1 cellular context compared by ENCODE assay signal in genomic region chr6:43488667-43489276, GRCh38.
TF ChIP-seq lines count a peak whose summit lies in the region.

No MANE protein-coding gene starts in this region.

TF ChIP-seq in HepG2, 621 proteins besides CTCF, POLR2A, EP300 and RAD21 (continued from another document and continues in another):
- TF ChIP-seq, protein P1, sequence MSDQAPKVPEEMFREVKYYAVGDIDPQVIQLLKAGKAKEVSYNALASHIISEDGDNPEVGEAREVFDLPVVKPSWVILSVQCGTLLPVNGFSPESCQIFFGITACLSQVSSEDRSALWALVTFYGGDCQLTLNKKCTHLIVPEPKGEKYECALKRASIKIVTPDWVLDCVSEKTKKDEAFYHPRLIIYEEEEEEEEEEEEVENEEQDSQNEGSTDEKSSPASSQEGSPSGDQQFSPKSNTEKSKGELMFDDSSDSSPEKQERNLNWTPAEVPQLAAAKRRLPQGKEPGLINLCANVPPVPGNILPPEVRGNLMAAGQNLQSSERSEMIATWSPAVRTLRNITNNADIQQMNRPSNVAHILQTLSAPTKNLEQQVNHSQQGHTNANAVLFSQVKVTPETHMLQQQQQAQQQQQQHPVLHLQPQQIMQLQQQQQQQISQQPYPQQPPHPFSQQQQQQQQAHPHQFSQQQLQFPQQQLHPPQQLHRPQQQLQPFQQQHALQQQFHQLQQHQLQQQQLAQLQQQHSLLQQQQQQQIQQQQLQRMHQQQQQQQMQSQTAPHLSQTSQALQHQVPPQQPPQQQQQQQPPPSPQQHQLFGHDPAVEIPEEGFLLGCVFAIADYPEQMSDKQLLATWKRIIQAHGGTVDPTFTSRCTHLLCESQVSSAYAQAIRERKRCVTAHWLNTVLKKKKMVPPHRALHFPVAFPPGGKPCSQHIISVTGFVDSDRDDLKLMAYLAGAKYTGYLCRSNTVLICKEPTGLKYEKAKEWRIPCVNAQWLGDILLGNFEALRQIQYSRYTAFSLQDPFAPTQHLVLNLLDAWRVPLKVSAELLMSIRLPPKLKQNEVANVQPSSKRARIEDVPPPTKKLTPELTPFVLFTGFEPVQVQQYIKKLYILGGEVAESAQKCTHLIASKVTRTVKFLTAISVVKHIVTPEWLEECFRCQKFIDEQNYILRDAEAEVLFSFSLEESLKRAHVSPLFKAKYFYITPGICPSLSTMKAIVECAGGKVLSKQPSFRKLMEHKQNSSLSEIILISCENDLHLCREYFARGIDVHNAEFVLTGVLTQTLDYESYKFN (CRISPR knock-in tag; conservative IDR thresholded peaks at IDR 0.05) = peak; percentile 90
- TF ChIP-seq ZNF451 (CRISPR knock-in tag; IDR thresholded peaks at IDR 0.05) = no peak
- TF ChIP-seq ZNF639 (CRISPR knock-in tag; conservative IDR thresholded peaks at IDR 0.05) = no peak
- no peak for TF ChIP-seq CHD4 (IDR thresholded peaks at IDR 0.05; ENCODE audit: borderline replicate concordance, low read length)
- TF ChIP-seq ZNF460 (CRISPR knock-in tag; IDR thresholded peaks at IDR 0.05; ENCODE audit: borderline replicate concordance) = no peak
- 0 out of 2 replicates have a peak, but pooled peaks have one; percentile 31 for TF ChIP-seq ELF4 (CRISPR knock-in tag; IDR thresholded peaks at IDR 0.05; ENCODE audit: borderline replicate concordance)
- peak; percentile 77 for TF ChIP-seq SPEN (CRISPR knock-in tag; IDR thresholded peaks at IDR 0.05; ENCODE audit: low read depth)
- TF ChIP-seq KDM5B (CRISPR knock-in tag; IDR thresholded peaks at IDR 0.05; ENCODE audit: borderline replicate concordance) = 0 out of 2 replicates have a peak, but pooled peaks have one; percentile 40
- no peak for TF ChIP-seq ZNF275 (CRISPR knock-in tag; IDR thresholded peaks at IDR 0.05; ENCODE audit: borderline replicate concordance)
- TF ChIP-seq ZNF768 (CRISPR knock-in tag; IDR thresholded peaks at IDR 0.05) = no peak
- TF ChIP-seq RFX5 (IDR thresholded peaks at IDR 0.05; ENCODE audit: low read depth, low read length) = no peak
- TF ChIP-seq ZFP36 (IDR thresholded peaks at IDR 0.05; ENCODE audit: borderline replicate concordance, low read depth, low read length, partially characterized antibody) = no peak
- TF ChIP-seq FOXP1 (IDR thresholded peaks at IDR 0.05) = no peak
- peak; percentile 86 for TF ChIP-seq FOXP1 (CRISPR knock-in tag; IDR thresholded peaks at IDR 0.05)
- TF ChIP-seq RXRA (CRISPR knock-in tag; IDR thresholded peaks at IDR 0.05) = peak; percentile 27; the same call in 1 of the 2 replicates
- TF ChIP-seq AGO2 (optimal IDR thresholded peaks at IDR 0.05; ENCODE audit: low read depth, low read length) = no peak
- TF ChIP-seq KDM5A (IDR thresholded peaks at IDR 0.05; ENCODE audit: borderline replicate concordance, low read length) = no peak
- TF ChIP-seq ZNF776 (CRISPR knock-in tag; IDR thresholded peaks at IDR 0.05) = no peak
- TF ChIP-seq CBX1 (IDR thresholded peaks at IDR 0.05; ENCODE audit: low read depth) = no peak
- TF ChIP-seq, protein P2, sequence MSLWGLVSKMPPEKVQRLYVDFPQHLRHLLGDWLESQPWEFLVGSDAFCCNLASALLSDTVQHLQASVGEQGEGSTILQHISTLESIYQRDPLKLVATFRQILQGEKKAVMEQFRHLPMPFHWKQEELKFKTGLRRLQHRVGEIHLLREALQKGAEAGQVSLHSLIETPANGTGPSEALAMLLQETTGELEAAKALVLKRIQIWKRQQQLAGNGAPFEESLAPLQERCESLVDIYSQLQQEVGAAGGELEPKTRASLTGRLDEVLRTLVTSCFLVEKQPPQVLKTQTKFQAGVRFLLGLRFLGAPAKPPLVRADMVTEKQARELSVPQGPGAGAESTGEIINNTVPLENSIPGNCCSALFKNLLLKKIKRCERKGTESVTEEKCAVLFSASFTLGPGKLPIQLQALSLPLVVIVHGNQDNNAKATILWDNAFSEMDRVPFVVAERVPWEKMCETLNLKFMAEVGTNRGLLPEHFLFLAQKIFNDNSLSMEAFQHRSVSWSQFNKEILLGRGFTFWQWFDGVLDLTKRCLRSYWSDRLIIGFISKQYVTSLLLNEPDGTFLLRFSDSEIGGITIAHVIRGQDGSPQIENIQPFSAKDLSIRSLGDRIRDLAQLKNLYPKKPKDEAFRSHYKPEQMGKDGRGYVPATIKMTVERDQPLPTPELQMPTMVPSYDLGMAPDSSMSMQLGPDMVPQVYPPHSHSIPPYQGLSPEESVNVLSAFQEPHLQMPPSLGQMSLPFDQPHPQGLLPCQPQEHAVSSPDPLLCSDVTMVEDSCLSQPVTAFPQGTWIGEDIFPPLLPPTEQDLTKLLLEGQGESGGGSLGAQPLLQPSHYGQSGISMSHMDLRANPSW (CRISPR knock-in tag; IDR thresholded peaks at IDR 0.05; ENCODE audit: borderline replicate concordance) = no peak
- no peak for TF ChIP-seq ZNF484 (CRISPR knock-in tag; IDR thresholded peaks at IDR 0.05; ENCODE audit: borderline replicate concordance, low read depth)
- TF ChIP-seq ZNF550 (CRISPR knock-in tag; IDR thresholded peaks at IDR 0.05; ENCODE audit: borderline replicate concordance) = no peak
- no peak for TF ChIP-seq THRA (CRISPR knock-in tag; IDR thresholded peaks at IDR 0.05; ENCODE audit: borderline replicate concordance)
- TF ChIP-seq TBX2 (CRISPR knock-in tag; IDR thresholded peaks at IDR 0.05; ENCODE audit: borderline replicate concordance) = no peak; the same call in 1 of the 2 replicates
- no peak for TF ChIP-seq ZNF556 (CRISPR knock-in tag; IDR thresholded peaks at IDR 0.05; ENCODE audit: borderline replicate concordance)
- no peak for TF ChIP-seq JUN (CRISPR knock-in tag; IDR thresholded peaks at IDR 0.05)
- TF ChIP-seq LCORL (IDR thresholded peaks at IDR 0.05) = no peak
- TF ChIP-seq LCORL (CRISPR knock-in tag; IDR thresholded peaks at IDR 0.05) = no peak
- TF ChIP-seq TCF12 (IDR thresholded peaks at IDR 0.05) = no peak
- TF ChIP-seq TCF12 (CRISPR knock-in tag; IDR thresholded peaks at IDR 0.05) = no peak
- no peak for TF ChIP-seq ATF7 (IDR thresholded peaks at IDR 0.05)
- TF ChIP-seq ATF7 (CRISPR knock-in tag; IDR thresholded peaks at IDR 0.05) = no peak
- TF ChIP-seq ZNF766 (CRISPR knock-in tag; IDR thresholded peaks at IDR 0.05; ENCODE audit: borderline replicate concordance) = peak; percentile 19; the same call in 1 of the 2 replicates
- TF ChIP-seq SUZ12 (IDR thresholded peaks at IDR 0.05; ENCODE audit: low read depth, low read length) = no peak
- no peak for TF ChIP-seq ZMYM4 (CRISPR knock-in tag; IDR thresholded peaks at IDR 0.05)
- no peak for TF ChIP-seq PCBP2 (optimal IDR thresholded peaks at IDR 0.05; ENCODE audit: low read depth, low read length, poor library complexity, severe bottlenecking)
- no peak for TF ChIP-seq ZNF674 (CRISPR knock-in tag; IDR thresholded peaks at IDR 0.05; ENCODE audit: low read depth)
- TF ChIP-seq KDM6A (CRISPR knock-in tag; IDR thresholded peaks at IDR 0.05; ENCODE audit: low read depth) = peak; percentile 56; the same call in 1 of the 2 replicates
- peak; percentile 47; the same call in 1 of the 2 replicates for TF ChIP-seq CREM (IDR thresholded peaks at IDR 0.05)
- no peak for TF ChIP-seq CREM (CRISPR knock-in tag; IDR thresholded peaks at IDR 0.05)
- TF ChIP-seq ARID2 (CRISPR knock-in tag; IDR thresholded peaks at IDR 0.05; ENCODE audit: borderline replicate concordance) = no peak; the same call in 1 of the 2 replicates
- TF ChIP-seq ZNF224 (CRISPR knock-in tag; IDR thresholded peaks at IDR 0.05) = no peak
- TF ChIP-seq ISL2 (CRISPR knock-in tag; IDR thresholded peaks at IDR 0.05) = no peak
- 0 out of 2 replicates have a peak, but pooled peaks have one; percentile 26 for TF ChIP-seq ZNF605 (CRISPR knock-in tag; IDR thresholded peaks at IDR 0.05)
- no peak for TF ChIP-seq SALL2 (CRISPR knock-in tag; IDR thresholded peaks at IDR 0.05)
- TF ChIP-seq SP2 (CRISPR knock-in tag; IDR thresholded peaks at IDR 0.05) = no peak
- no peak for TF ChIP-seq ZNF101 (CRISPR knock-in tag; IDR thresholded peaks at IDR 0.05; ENCODE audit: borderline replicate concordance, low read depth)
- no peak for TF ChIP-seq LBX2 (CRISPR knock-in tag; IDR thresholded peaks at IDR 0.05; ENCODE audit: borderline replicate concordance)
- TF ChIP-seq HNF1A (IDR thresholded peaks at IDR 0.05; ENCODE audit: low read depth) = no peak
- no peak for TF ChIP-seq HNF1A (CRISPR knock-in tag; IDR thresholded peaks at IDR 0.05; ENCODE audit: borderline replicate concordance)
- no peak for TF ChIP-seq HNRNPL (IDR thresholded peaks at IDR 0.05; ENCODE audit: low read depth, low read length)
- no peak for TF ChIP-seq TBL1XR1 (IDR thresholded peaks at IDR 0.05; ENCODE audit: borderline replicate concordance, low read length, partially characterized antibody)
- TF ChIP-seq MTF1 (CRISPR knock-in tag; IDR thresholded peaks at IDR 0.05) = no peak
- TF ChIP-seq, protein P3, sequence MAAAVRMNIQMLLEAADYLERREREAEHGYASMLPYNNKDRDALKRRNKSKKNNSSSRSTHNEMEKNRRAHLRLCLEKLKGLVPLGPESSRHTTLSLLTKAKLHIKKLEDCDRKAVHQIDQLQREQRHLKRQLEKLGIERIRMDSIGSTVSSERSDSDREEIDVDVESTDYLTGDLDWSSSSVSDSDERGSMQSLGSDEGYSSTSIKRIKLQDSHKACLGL (CRISPR knock-in tag; IDR thresholded peaks at IDR 0.05) = no peak
- peak; percentile 95 for TF ChIP-seq IKZF5 (CRISPR knock-in tag; IDR thresholded peaks at IDR 0.05)
- 0 out of 2 replicates have a peak, but pooled peaks have one; percentile 39 for TF ChIP-seq ELF1 (CRISPR knock-in tag; IDR thresholded peaks at IDR 0.05)
- TF ChIP-seq FOXA1 (IDR thresholded peaks at IDR 0.05) = no peak
- no peak for TF ChIP-seq FOXA1 (CRISPR knock-in tag; IDR thresholded peaks at IDR 0.05)
- TF ChIP-seq SIN3A (IDR thresholded peaks at IDR 0.05; ENCODE audit: borderline replicate concordance, low read depth, low read length) = no peak
- no peak for TF ChIP-seq ZNF160 (CRISPR knock-in tag; IDR thresholded peaks at IDR 0.05)
